In the genomic region with DNA sequence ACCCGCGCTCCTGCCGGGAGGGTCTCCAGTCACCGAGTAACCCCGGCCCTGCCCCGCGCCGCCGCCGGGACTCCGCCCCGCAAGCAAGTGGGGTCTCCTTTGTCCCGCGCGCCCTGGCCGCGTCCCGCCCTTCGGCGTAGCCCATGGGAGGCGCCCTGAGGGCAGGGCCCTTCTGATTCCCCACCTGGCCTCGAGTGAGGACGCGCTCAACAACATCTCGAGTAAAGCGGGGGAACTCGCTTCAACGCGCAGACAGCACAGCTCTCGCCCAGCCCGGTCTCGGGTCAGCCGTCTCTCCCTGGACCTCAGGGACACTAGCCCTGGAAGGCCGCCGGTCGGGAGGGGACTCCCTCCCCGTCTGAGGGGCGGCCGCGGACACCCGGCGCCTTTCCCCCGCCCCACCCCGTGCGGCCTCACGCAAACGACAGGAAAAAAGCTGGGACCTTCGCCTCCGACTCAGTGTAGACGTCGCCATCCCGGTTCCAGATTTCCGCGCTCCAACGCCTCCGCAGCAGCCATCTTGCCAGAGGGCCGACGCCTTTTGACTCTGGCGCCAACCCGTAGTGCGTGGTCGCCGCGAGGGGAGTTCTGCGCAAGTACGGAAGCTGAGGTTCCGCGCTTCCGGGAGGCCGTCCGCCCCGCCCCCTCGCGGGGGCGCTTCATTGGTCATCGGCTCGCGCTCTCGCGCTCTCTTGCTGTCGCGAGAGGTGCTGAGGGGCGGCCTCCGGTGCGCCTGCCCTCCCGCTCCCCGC, we compare ENCODE assay signal across 1 cellular context.
TF ChIP-seq lines count a peak whose summit lies in the region.

No MANE protein-coding gene starts in this region.

TF ChIP-seq in H1, 55 proteins besides CTCF, POLR2A, EP300 and RAD21:
- TF ChIP-seq GABPA (IDR thresholded peaks at IDR 0.05; ENCODE audit: borderline replicate concordance, insufficient read depth, low read length): peak; percentile 87; the same call in 1 of the 2 replicates
- TF ChIP-seq SP1 (IDR thresholded peaks at IDR 0.05; ENCODE audit: low read depth, low read length): peak; percentile 70; the same call in 1 of the 2 replicates
- TF ChIP-seq CHD2 (IDR thresholded peaks at IDR 0.05; ENCODE audit: low read length): peak; percentile 94
- peak; percentile 75 to 81; a peak in 2 of 4 replicates for TF ChIP-seq SIN3A (conservative IDR thresholded peaks at IDR 0.05 in 1 of 2, IDR thresholded peaks at IDR 0.05 in 1 of 2; ENCODE audit: low read depth in 1 of 2, low read length in 2 of 2)
- 0 out of 2 replicates have a peak, but pooled peaks have one; percentile 40 for TF ChIP-seq TCF12 (IDR thresholded peaks at IDR 0.05; ENCODE audit: low read depth, low read length)
- peak; percentile 97 for TF ChIP-seq TAF1 (IDR thresholded peaks at IDR 0.05; ENCODE audit: low read depth, low read length)
- TF ChIP-seq KDM5A (IDR thresholded peaks at IDR 0.05; ENCODE audit: low read length): peak; percentile 83
- no peak for TF ChIP-seq ATF3 (IDR thresholded peaks at IDR 0.05; ENCODE audit: insufficient read depth, low read depth, low read length)
- peak; percentile 10 for TF ChIP-seq KDM4A (IDR thresholded peaks at IDR 0.05; ENCODE audit: low read depth, low read length, severe bottlenecking)
- no peak for TF ChIP-seq CBX5 (IDR thresholded peaks at IDR 0.05; ENCODE audit: low read depth, low read length)
- TF ChIP-seq FOSL1 (IDR thresholded peaks at IDR 0.05; ENCODE audit: insufficient read depth, low read depth, low read length): no peak
- peak; percentile 70 for TF ChIP-seq NRF1 (IDR thresholded peaks at IDR 0.05; ENCODE audit: low read depth, low read length)
- peak; percentile 92 for TF ChIP-seq TAF7 (optimal IDR thresholded peaks at IDR 0.05; ENCODE audit: borderline replicate concordance, low read depth, low read length)
- TF ChIP-seq NANOG (IDR thresholded peaks at IDR 0.05; ENCODE audit: insufficient read depth, low read depth, low read length, poor library complexity, severe bottlenecking): no peak
- peak; percentile 47 for TF ChIP-seq ASH2L (IDR thresholded peaks at IDR 0.05; ENCODE audit: low read length)
- TF ChIP-seq E2F6 (IDR thresholded peaks at IDR 0.05): peak; percentile 92
- peak; percentile 96 for TF ChIP-seq YY1 (IDR thresholded peaks at IDR 0.05; ENCODE audit: low read depth, low read length)
- no peak for TF ChIP-seq GTF2F1 (IDR thresholded peaks at IDR 0.05; ENCODE audit: borderline replicate concordance, low read depth, low read length)
- TF ChIP-seq PHF8 (conservative IDR thresholded peaks at IDR 0.05; ENCODE audit: low read depth, low read length): peak; percentile 89
- peak; percentile 74; the same call in 1 of the 2 replicates for TF ChIP-seq SP4 (IDR thresholded peaks at IDR 0.05; ENCODE audit: low read length)
- no peak for TF ChIP-seq SUZ12 (IDR thresholded peaks at IDR 0.05; ENCODE audit: low read length)
- TF ChIP-seq TBP (IDR thresholded peaks at IDR 0.05; ENCODE audit: low read depth, low read length): peak; percentile 91
- TF ChIP-seq ATF2 (IDR thresholded peaks at IDR 0.05; ENCODE audit: low read length): peak; percentile 70; the same call in 1 of the 2 replicates
- peak; percentile 88 for TF ChIP-seq EGR1 (IDR thresholded peaks at IDR 0.05; ENCODE audit: borderline replicate concordance, low read depth, low read length)
- peak; percentile 98 for TF ChIP-seq POLR2AphosphoS5 (IDR thresholded peaks at IDR 0.05; ENCODE audit: low read depth, low read length)
- TF ChIP-seq BRCA1 (IDR thresholded peaks at IDR 0.05; ENCODE audit: low read depth, low read length): peak; percentile 82
- peak; percentile 62; the same call in 1 of the 2 replicates for TF ChIP-seq CREB1 (IDR thresholded peaks at IDR 0.05)
- TF ChIP-seq TEAD4 (IDR thresholded peaks at IDR 0.05; ENCODE audit: low read depth, low read length): no peak
- peak; percentile 93 for TF ChIP-seq MAX (IDR thresholded peaks at IDR 0.05)
- 0 out of 4 replicates have a peak, but pooled peaks of 1 of the 2 experiments have one; percentile 20 for TF ChIP-seq HDAC2 (IDR thresholded peaks at IDR 0.05; ENCODE audit: borderline replicate concordance in 1 of 2, low read depth in 2 of 2, low read length in 2 of 2)
